In genomic region chr20:64095927-64096326, GRCh38 we compare ENCODE assay signal across 19 cellular contexts. TPM values are rescaled to one million over a fixed set of nuclear protein-coding genes. Genes with fewer than 3 reads are reported as not detected.
DNase-seq lines count a peak whose midpoint lies in the region; ATAC-seq and TF ChIP-seq lines count a peak whose summit lies in the region.
"Had no signal": no experiment of that assay in that cellular context is flagged by ENCODE, and none has a peak within 500 bp of the region (broad histone marks: within the 10 kb centered on the region; RNA-seq: fewer than 3 reads in every experiment).

No MANE protein-coding gene starts in this region.

- H3K79me2 ChIP-seq in parathyroid adenoma: no peaks in the 10 kb centered on the region

- no peak for TF ChIP-seq CTCF in activated B cell treated with CpG ODN at 0.5 μM for 24 hours (IDR thresholded peaks at IDR 0.05)
- no peak for TF ChIP-seq CTCF in parathyroid adenoma (IDR thresholded peaks at IDR 0.05)

- intact Hi-C loops in activated B cell treated with CpG ODN at 0.5 μM for 24 hours (cut with micrococcal nuclease): no loop called here
- intact Hi-C loops in posterior vena cava (cut with DNase I): no loop called here

- no peaks in the 10 kb centered on the region for H3K36me3 Mint-ChIP-seq in activated naive CD4-positive, alpha-beta T cell treated with anti-CD3 and anti-CD28 coated beads, Interleukin-2, amount 50 U/mL, for 72 hours
- no peaks in the 10 kb centered on the region for H3K36me3 Mint-ChIP-seq in activated naive CD4-positive, alpha-beta T cell treated with anti-CD3 and anti-CD28 coated beads, Interleukin-2, amount 10 ng/mL, durations not matched to agents 7 days and 5 days
- H3K36me3 Mint-ChIP-seq in activated B cell treated with CpG ODN at 0.5 μM for 24 hours (ENCODE audit: low read depth): peaks cover 17% of the 10 kb centered on the region

- H3K4me3 ChIP-seq in parathyroid adenoma (ENCODE audit: low read depth, low read length): no peak overlapping the region
- H3K4me3 ChIP-seq: A549, BLaER1, SK-N-MC had no signal

- no peaks in the 10 kb centered on the region for H3K9me3 ChIP-seq in parathyroid adenoma (ENCODE audit: control insufficient read depth, low read length)
- H3K9me3 ChIP-seq: A549, BLaER1 had no signal

- POLR2A ChIA-PET in activated B cell treated with CpG ODN at 0.5 μM for 24 hours (lab: Charles Lee): interaction anchor here (0.6 kb wide), 1 partner anchor 105 kb away, joined by 3 read pairs; no protein-coding TSS in a partner anchor

- no peak for DNase-seq in activated naive CD4-positive, alpha-beta T cell treated with anti-CD3 and anti-CD28 coated beads, Interleukin-2, amount 50 U/mL, for 72 hours (ENCODE audit: low spot score in 2 of 2)
- no peak for DNase-seq in activated naive CD4-positive, alpha-beta T cell treated with anti-CD3 and anti-CD28 coated beads, Interleukin-2, amount 10 ng/mL, durations not matched to agents 7 days and 5 days
- DNase-seq in activated B cell treated with CpG ODN at 0.5 μM for 24 hours: no peak
- DNase-seq in posterior vena cava (ENCODE audit: low spot score): no peak
- no peak for DNase-seq in NCI-H510A (lab: John Stamatoyannopoulos, UW)
- DNase-seq: Calu3, MV-4-11, NCI-H1694 treated with DMSO at 0.1 percent for 48 hours, NCI-H774, OCI-M1, Right ventricle myocardium superior had no signal

- peaks cover 13% of the 10 kb centered on the region for H3K27me3 Mint-ChIP-seq in activated naive CD4-positive, alpha-beta T cell treated with anti-CD3 and anti-CD28 coated beads, Interleukin-2, amount 10 ng/mL, durations not matched to agents 7 days and 5 days
- H3K27me3 Mint-ChIP-seq in activated B cell treated with CpG ODN at 0.5 μM for 24 hours: no peaks in the 10 kb centered on the region

- peaks cover 16% of the 10 kb centered on the region for H3K4me1 ChIP-seq in parathyroid adenoma
- H3K4me1 ChIP-seq: A549 had no signal

- ATAC-seq in activated naive CD4-positive, alpha-beta T cell treated with anti-CD3 and anti-CD28 coated beads, Interleukin-2, amount 50 U/mL, for 72 hours: peak; percentile 54 to 56
- ATAC-seq in activated B cell treated with CpG ODN at 0.5 μM for 24 hours (ENCODE audit: low read depth): no peak
- ATAC-seq: A549 had no signal

- CTCF ChIA-PET in activated naive CD4-positive, alpha-beta T cell treated with anti-CD3 and anti-CD28 coated beads, Interleukin-2, amount 10 ng/mL, durations not matched to agents 7 days and 5 days (lab: Charles Lee): no interaction called here
- CTCF ChIA-PET in activated B cell treated with CpG ODN at 0.5 μM for 24 hours (lab: Charles Lee): no interaction called here

- H3K4me1 Mint-ChIP-seq in activated naive CD4-positive, alpha-beta T cell treated with anti-CD3 and anti-CD28 coated beads, Interleukin-2, amount 10 ng/mL, durations not matched to agents 7 days and 5 days: no peaks in the 10 kb centered on the region
- peaks cover 34% of the 10 kb centered on the region for H3K4me1 Mint-ChIP-seq in activated B cell treated with CpG ODN at 0.5 μM for 24 hours

- no peak overlapping the region for H3K9ac ChIP-seq in parathyroid adenoma
- H3K9ac ChIP-seq: BLaER1, KMS-11 had no signal

- no peaks in the 10 kb centered on the region for H3K36me3 ChIP-seq in parathyroid adenoma (ENCODE audit: control insufficient read depth, insufficient read depth, low read length)

- peaks cover 5% of the 10 kb centered on the region in 2 donors for H3K9me3 Mint-ChIP-seq in activated naive CD4-positive, alpha-beta T cell treated with anti-CD3 and anti-CD28 coated beads, Interleukin-2, amount 50 U/mL, for 72 hours
- peaks cover 3% of the 10 kb centered on the region for H3K9me3 Mint-ChIP-seq in activated naive CD4-positive, alpha-beta T cell treated with anti-CD3 and anti-CD28 coated beads, Interleukin-2, amount 10 ng/mL, durations not matched to agents 7 days and 5 days
- peaks cover 3% of the 10 kb centered on the region for H3K9me3 Mint-ChIP-seq in activated B cell treated with CpG ODN at 0.5 μM for 24 hours

- H3K27me3 ChIP-seq in parathyroid adenoma (ENCODE audit: control insufficient read depth, insufficient read depth, low read length): no peaks in the 10 kb centered on the region

- peak overlapping the region; percentile 25 for H2AFZ ChIP-seq in parathyroid adenoma

- H3K27ac Mint-ChIP-seq in activated naive CD4-positive, alpha-beta T cell treated with anti-CD3 and anti-CD28 coated beads, Interleukin-2, amount 50 U/mL, for 72 hours: no peak overlapping the region
- no peak overlapping the region for H3K27ac Mint-ChIP-seq in activated naive CD4-positive, alpha-beta T cell treated with anti-CD3 and anti-CD28 coated beads, Interleukin-2, amount 10 ng/mL, durations not matched to agents 7 days and 5 days
- H3K27ac Mint-ChIP-seq in activated B cell treated with CpG ODN at 0.5 μM for 24 hours: peak overlapping the region; percentile 30
- H3K27ac Mint-ChIP-seq: CD4-positive, alpha-beta memory T cell had no signal

- H3K4me2 ChIP-seq in parathyroid adenoma (ENCODE audit: low read length): no peak overlapping the region
- H3K4me2 ChIP-seq: A549, BLaER1, KMS-11 had no signal

- no peak overlapping the region for H3K4me3 Mint-ChIP-seq in activated naive CD4-positive, alpha-beta T cell treated with anti-CD3 and anti-CD28 coated beads, Interleukin-2, amount 10 ng/mL, durations not matched to agents 7 days and 5 days
- H3K4me3 Mint-ChIP-seq in activated B cell treated with CpG ODN at 0.5 μM for 24 hours: no peak overlapping the region
- H3K4me3 Mint-ChIP-seq: CD4-positive, alpha-beta memory T cell had no signal

- peak overlapping the region; percentile 6 for H3K27ac ChIP-seq in parathyroid adenoma
- H3K27ac ChIP-seq: A549, BLaER1, KMS-11, SK-N-MC had no signal

RNA-seq across cellular contexts. Expression of gene NPBWR2, which starts 11.4 kb away (rescaled TPM):
- not detected for total RNA-seq in activated naive CD4-positive, alpha-beta T cell treated with anti-CD3 and anti-CD28 coated beads, Interleukin-2, amount 50 U/mL, for 72 hours
- total RNA-seq in activated B cell treated with CpG ODN at 0.5 μM for 24 hours (not detected in 2 replicates), posterior vena cava (not detected)
- total RNA-seq: Calu3; CD4-positive, alpha-beta memory T cell; H4; NCI-H460; Right ventricle myocardium superior had no signal

RNA-seq across cellular contexts. Expression of gene LKAAEAR1, which starts 11.7 kb away (rescaled TPM):
- not detected for total RNA-seq in activated naive CD4-positive, alpha-beta T cell treated with anti-CD3 and anti-CD28 coated beads, Interleukin-2, amount 50 U/mL, for 72 hours
- total RNA-seq in activated B cell treated with CpG ODN at 0.5 μM for 24 hours: 0.31 TPM in 1 of 2 replicates, not detected in the other
- not detected for total RNA-seq in posterior vena cava
- total RNA-seq: Calu3, NCI-H460, Right ventricle myocardium superior had no signal

RNA-seq across cellular contexts. Expression of gene OPRL1, which starts 16.0 kb away (rescaled TPM):
- total RNA-seq in activated naive CD4-positive, alpha-beta T cell treated with anti-CD3 and anti-CD28 coated beads, Interleukin-2, amount 50 U/mL, for 72 hours: 1 to 10 TPM in 1 of 2 donors, under 1 TPM in 1; 0.32 to 1.2 TPM
- 1.3 and 1.4 TPM in 2 replicates for total RNA-seq in activated B cell treated with CpG ODN at 0.5 μM for 24 hours
- 1 to 10 TPM in 1 of 2 donors, under 1 TPM in 1; 0.76 to 1.4 TPM for total RNA-seq in posterior vena cava

RNA-seq across cellular contexts. Expression of gene RGS19, which starts 16.6 kb away (rescaled TPM):
- 10 to 100 TPM; 21.5 to 47.8 TPM for total RNA-seq in activated naive CD4-positive, alpha-beta T cell treated with anti-CD3 and anti-CD28 coated beads, Interleukin-2, amount 50 U/mL, for 72 hours
- 45.0 and 53.4 TPM in 2 replicates for total RNA-seq in activated B cell treated with CpG ODN at 0.5 μM for 24 hours
- 10 to 100 TPM; 18.0 to 19.1 TPM for total RNA-seq in posterior vena cava

RNA-seq across cellular contexts. Expression of gene TCEA2, which starts 32.9 kb away (rescaled TPM):
- 10 to 100 TPM; 21.9 to 79.3 TPM for total RNA-seq in activated naive CD4-positive, alpha-beta T cell treated with anti-CD3 and anti-CD28 coated beads, Interleukin-2, amount 50 U/mL, for 72 hours
- total RNA-seq in activated B cell treated with CpG ODN at 0.5 μM for 24 hours (20.3 and 20.7 TPM in 2 replicates), posterior vena cava (10 to 100 TPM; 39.5 to 41.3 TPM)
